ENCODE assay signal across 8 cellular contexts in genomic region chr4:82268050-82268825, GRCh38.
DNase-seq lines count a peak whose midpoint lies in the region; ATAC-seq and TF ChIP-seq lines count a peak whose summit lies in the region.

No MANE protein-coding gene starts in this region.

- H3K27ac ChIP-seq in OCI-LY3 (ENCODE audit: low read length) (no peak overlapping the region), foreskin keratinocyte (no peak overlapping the region)

- H3K9me3 ChIP-seq in OCI-LY3 (ENCODE audit: insufficient read depth, low read length) = no peaks in the 10 kb centered on the region

- no peak overlapping the region for H3K9ac ChIP-seq in OCI-LY3 (ENCODE audit: low read length)

- no peaks in the 10 kb centered on the region for H3K79me2 ChIP-seq in OCI-LY3 (ENCODE audit: low read length)

- H3K4me3 ChIP-seq in OCI-LY3 (ENCODE audit: low read length) = peak overlapping the region; percentile 8; the same call in 1 of the 2 replicates

- peak; percentile 79 for ATAC-seq in GM21447 (IDR thresholded peaks at IDR 0.05; ENCODE audit: unreplicated experiment)
- ATAC-seq in foreskin keratinocyte = peak; percentile 97
- no peak for ATAC-seq in HG02763 (IDR thresholded peaks at IDR 0.05; ENCODE audit: unreplicated experiment)

- DNase-seq in DMS53 (lab: John Stamatoyannopoulos, UW) = peak; percentile 78
- DNase-seq in activated gamma-delta T cell treated with anti-CD3 and anti-CD28 coated beads, Interleukin-2, amount 50 U/mL, for 16 hours (ENCODE audit: low read depth) = peak; percentile 15
- DNase-seq in foreskin keratinocyte = peak; percentile 26 to 56
- peak; percentile 55 for DNase-seq in occipital lobe (lab: John Stamatoyannopoulos, UW)

- H4K20me1 ChIP-seq in OCI-LY3 (ENCODE audit: insufficient read depth, low read length) = no peaks in the 10 kb centered on the region

- no peaks in the 10 kb centered on the region for H3K36me3 ChIP-seq in OCI-LY3 (replicated peaks; ENCODE audit: low read depth, low read length)

- H3K4me1 ChIP-seq in OCI-LY3 (ENCODE audit: low read length) = peaks cover 30% of the 10 kb centered on the region
- H3K4me1 ChIP-seq in foreskin keratinocyte = no peaks in the 10 kb centered on the region

- H3K27me3 ChIP-seq in OCI-LY3 (ENCODE audit: low read depth, low read length) = no peaks in the 10 kb centered on the region; the same call in 1 of the 2 replicates
- H3K27me3 ChIP-seq in foreskin keratinocyte = peaks cover 4% of the 10 kb centered on the region

- peak overlapping the region; percentile 27 for H3K4me2 ChIP-seq in OCI-LY3 (ENCODE audit: low read length)

- H2AFZ ChIP-seq in OCI-LY3 (ENCODE audit: low read depth, low read length) = 0 out of 2 replicates have a peak overlapping the region, but pooled peaks have one; percentile 0

- TF ChIP-seq CTCF in OCI-LY3 (IDR thresholded peaks at IDR 0.05; ENCODE audit: low read depth, low read length) (peak; percentile 91), foreskin keratinocyte (conservative IDR thresholded peaks at IDR 0.05) (peak; percentile 87)

- TF ChIP-seq RAD21 in Ishikawa (IDR thresholded peaks at IDR 0.05; ENCODE audit: low read depth) = peak; percentile 88

- TF ChIP-seq EP300 in Ishikawa (IDR thresholded peaks at IDR 0.05; ENCODE audit: borderline replicate concordance) = no peak

TF ChIP-seq in Ishikawa, 13 proteins besides CTCF, POLR2A, EP300 and RAD21:
- TF ChIP-seq, protein P1, sequence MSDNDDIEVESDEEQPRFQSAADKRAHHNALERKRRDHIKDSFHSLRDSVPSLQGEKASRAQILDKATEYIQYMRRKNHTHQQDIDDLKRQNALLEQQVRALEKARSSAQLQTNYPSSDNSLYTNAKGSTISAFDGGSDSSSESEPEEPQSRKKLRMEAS (IDR thresholded peaks at IDR 0.05) = no peak
- no peak for TF ChIP-seq TAF1 (IDR thresholded peaks at IDR 0.05; ENCODE audit: low read depth)
- TF ChIP-seq FOXM1 (IDR thresholded peaks at IDR 0.05; ENCODE audit: borderline replicate concordance, low read depth) = no peak
TF ChIP-seq in Ishikawa: peak in this region for 0.

Comparison
In these comparisons a context has a peak if more than half of its experiments do, and no peak if none do; other contexts are left out.
1. DNase-seq: peak in every context shown above with its lines; median percentile 78 in DMS53; 55 in occipital lobe; 41 in foreskin keratinocyte; 15 in activated gamma-delta T cell treated with anti-CD3 and anti-CD28 coated beads, Interleukin-2, amount 50 U/mL, for 16 hours.